ENCODE assay signal across 14 cellular contexts in genomic region chr5:138640855-138641254, GRCh38.
A peak's percentile ranks its signal among the peaks of the same experiment; 100 is the strongest.
DNase-seq lines count a peak whose midpoint lies in the region; ATAC-seq and TF ChIP-seq lines count a peak whose summit lies in the region.
"Had no signal": no experiment of that assay in that cellular context is flagged by ENCODE, and none has a peak within 500 bp of the region (broad histone marks: within the 10 kb centered on the region; RNA-seq: fewer than 3 reads in every experiment).

No MANE protein-coding gene starts in this region.

- H3K9me3 ChIP-seq in left ventricle myocardium inferior (replicated peaks), result no peaks in the 10 kb centered on the region

- intact Hi-C loops in left cardiac atrium (cut with DNase I), result no loop called here
- intact Hi-C loops in left ventricle myocardium inferior (cut with micrococcal nuclease), result no loop called here
- intact Hi-C loops in activated CD4-positive, alpha-beta T cell treated with anti-CD3 and anti-CD28 coated beads, Interleukin-2, amount 10 ng/mL, durations not matched to agents 24 days and 14 days (cut with micrococcal nuclease), result no loop called here

- peaks cover 29% of the 10 kb centered on the region for H3K4me1 Mint-ChIP-seq in type B pancreatic cell (ENCODE audit: unreplicated experiment)
- H3K4me1 Mint-ChIP-seq in activated CD4-positive, alpha-beta T cell treated with anti-CD3 and anti-CD28 coated beads, Interleukin-2, amount 10 ng/mL, durations not matched to agents 24 days and 14 days, result peaks cover 2% of the 10 kb centered on the region

- no peak overlapping the region for H3K27ac ChIP-seq in left ventricle myocardium inferior (replicated peaks)

- no peaks in the 10 kb centered on the region for H3K36me3 Mint-ChIP-seq in type B pancreatic cell
- no peaks in the 10 kb centered on the region for H3K36me3 Mint-ChIP-seq in activated CD4-positive, alpha-beta T cell treated with anti-CD3 and anti-CD28 coated beads, Interleukin-2, amount 10 ng/mL, durations not matched to agents 24 days and 14 days (ENCODE audit: low read depth)

- no peaks in the 10 kb centered on the region for H3K36me3 ChIP-seq in left ventricle myocardium inferior

- H3K9me3 Mint-ChIP-seq in type B pancreatic cell, result no peaks in the 10 kb centered on the region
- H3K9me3 Mint-ChIP-seq in activated CD4-positive, alpha-beta T cell treated with anti-CD3 and anti-CD28 coated beads, Interleukin-2, amount 10 ng/mL, durations not matched to agents 24 days and 14 days, result no peaks in the 10 kb centered on the region

- TF ChIP-seq CTCF in left ventricle myocardium inferior (IDR thresholded peaks at IDR 0.05; ENCODE audit: borderline replicate concordance) (no peak), epithelial cell of esophagus (IDR thresholded peaks at IDR 0.05; ENCODE audit: insufficient read depth, low read depth, low read length, missing control alignments) (no peak), type B pancreatic cell (conservative IDR thresholded peaks at IDR 0.05) (no peak)

- H3K27me3 Mint-ChIP-seq in type B pancreatic cell, result no peaks in the 10 kb centered on the region
- peaks cover 69% of the 10 kb centered on the region for H3K27me3 Mint-ChIP-seq in activated CD4-positive, alpha-beta T cell treated with anti-CD3 and anti-CD28 coated beads, Interleukin-2, amount 10 ng/mL, durations not matched to agents 24 days and 14 days

- ATAC-seq in left cardiac atrium, result peak; percentile 45 to 65
- no peak for ATAC-seq in HG03159 (IDR thresholded peaks at IDR 0.05; ENCODE audit: unreplicated experiment)

- no peaks in the 10 kb centered on the region for H3K27me3 ChIP-seq in left ventricle myocardium inferior (ENCODE audit: low read depth)

- H3K4me1 ChIP-seq in left ventricle myocardium inferior, result peaks cover 6% of the 10 kb centered on the region

- no peak overlapping the region for H3K4me3 Mint-ChIP-seq in type B pancreatic cell
- no peak overlapping the region for H3K4me3 Mint-ChIP-seq in activated CD4-positive, alpha-beta T cell treated with anti-CD3 and anti-CD28 coated beads, Interleukin-2, amount 10 ng/mL, durations not matched to agents 24 days and 14 days

- H3K4me3 ChIP-seq in left ventricle myocardium inferior (no peak overlapping the region), epithelial cell of esophagus (ENCODE audit: low read length) (no peak overlapping the region)
- H3K4me3 ChIP-seq: K562 had no signal

- DNase-seq in left cardiac atrium (no peak), left ventricle myocardium inferior (no peak), NCI-H69 (lab: John Stamatoyannopoulos, UW) (peak; percentile 35), epithelial cell of esophagus (ENCODE audit: low read depth) (peak; percentile 64), type B pancreatic cell (ENCODE audit: extremely low spot score, unreplicated experiment) (no peak)
- DNase-seq in NK-92 treated with Interleukin-12 subunit alpha and Interleukin-12 subunit beta, amount 100 ng/mL, for 24 hours (lab: John Stamatoyannopoulos, UW), result no peak
- no peak for DNase-seq in activated CD4-positive, alpha-beta T cell treated with anti-CD3 and anti-CD28 coated beads, Interleukin-2, amount 10 ng/mL, durations not matched to agents 24 days and 14 days
- DNase-seq: COR-L47, NCI-H1417 treated with DMSO at 0.1 percent for 48 hours, NCI-H2029, NCI-H524 treated with DMSO at 0.1 percent for 48 hours, OCI-M1 had no signal

- H3K27ac Mint-ChIP-seq in type B pancreatic cell, result peak overlapping the region; percentile 60
- no peak overlapping the region for H3K27ac Mint-ChIP-seq in activated CD4-positive, alpha-beta T cell treated with anti-CD3 and anti-CD28 coated beads, Interleukin-2, amount 10 ng/mL, durations not matched to agents 24 days and 14 days

Comparison
In these comparisons a context has a peak if more than half of its experiments do, and no peak if none do; other contexts are left out.
1. DNase-seq: peak in NCI-H69 (single experiment) and epithelial cell of esophagus (single experiment); none in left cardiac atrium (single experiment), left ventricle myocardium inferior (single experiment), type B pancreatic cell (single experiment), NK-92 treated with Interleukin-12 subunit alpha and Interleukin-12 subunit beta, amount 100 ng/mL, for 24 hours (single experiment) and activated CD4-positive, alpha-beta T cell treated with anti-CD3 and anti-CD28 coated beads, Interleukin-2, amount 10 ng/mL, durations not matched to agents 24 days and 14 days (single experiment).